8 cellular contexts compared by ENCODE assay signal in the genomic region with DNA sequence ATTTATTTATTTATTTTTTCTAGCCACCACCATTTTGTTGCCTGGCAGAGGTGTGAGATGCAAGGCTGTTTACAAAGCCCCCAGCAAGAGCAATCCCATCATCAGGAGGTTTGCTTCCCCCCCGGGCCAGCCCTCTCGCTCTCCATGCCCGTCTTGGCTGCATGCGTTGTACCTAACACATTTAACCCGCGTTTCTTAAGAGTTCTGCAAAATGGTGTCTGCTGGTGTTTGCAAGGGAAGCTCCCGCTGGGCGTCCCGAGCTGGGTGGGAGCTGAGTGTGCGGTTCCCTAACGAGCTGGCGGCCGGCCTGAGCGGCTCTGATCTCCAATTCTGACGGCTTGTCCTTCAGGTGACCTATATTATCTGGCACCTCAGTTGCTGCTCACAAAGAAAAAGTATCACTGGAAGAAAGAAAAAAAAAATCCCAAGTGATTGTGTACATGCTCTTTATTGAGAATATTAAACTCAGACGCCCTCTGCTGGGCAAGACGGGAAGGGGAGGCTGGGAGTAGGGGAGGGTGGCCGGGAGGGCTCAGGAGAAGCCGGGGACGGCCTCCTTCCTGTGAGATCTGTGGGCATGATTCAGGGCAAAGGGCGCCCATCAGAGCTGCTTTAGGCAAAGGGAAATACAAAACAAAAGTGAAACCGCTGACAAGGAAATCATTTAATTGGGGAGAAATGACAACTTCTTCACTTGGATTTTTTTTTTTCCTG.
DNase-seq lines count a peak whose midpoint lies in the region; TF ChIP-seq lines count a peak whose summit lies in the region.

No MANE protein-coding gene starts in this region.

- peaks cover 27% of the 10 kb centered on the region; the same call in 1 of the 2 replicates for H3F3A ChIP-seq in SU-DHL-6 (ENCODE audit: insufficient read depth)

- 0 to 1% methylated on average over 3 to 22 of the region's 22 CpGs for WGBS in transverse colon (ENCODE audit: low coverage in 1 of 2), 2 donors

- H3K79me2 ChIP-seq in SU-DHL-6 (ENCODE audit: insufficient read depth, low read length), result no peaks in the 10 kb centered on the region

- in situ Hi-C loops in transverse colon (cut with MboI; ENCODE audit: low pct_ligation_motif_present in 1 of 4, low pct_unique_long_range_greater_than_20kb in 1 of 4, low sequenced_read_pairs in 3 of 4), result loop anchor here in 1 of 4 donors (25.0 kb wide), 1 partner anchor 328 kb away; a partner anchor contains a TSS

- peak; percentile 82 for TF ChIP-seq CTCF in SU-DHL-6 (IDR thresholded peaks at IDR 0.05; ENCODE audit: insufficient read depth, low read length, poor library complexity, severe bottlenecking)
- peak; percentile 91 to 98 (median 93) for TF ChIP-seq CTCF in transverse colon (IDR thresholded peaks at IDR 0.05)

- peak overlapping the region; percentile 69 for H3K27ac ChIP-seq in SU-DHL-6 (ENCODE audit: low read depth, low read length)
- peak overlapping the region; percentile 92 to 95 (median 92) for H3K27ac ChIP-seq in transverse colon

- peak overlapping the region; percentile 95 for H2AFZ ChIP-seq in SU-DHL-6 (ENCODE audit: low read depth, low read length, severe bottlenecking)

- H3K9me3 ChIP-seq in SU-DHL-6 (ENCODE audit: insufficient read depth, low read length) (no peaks in the 10 kb centered on the region), transverse colon (no peaks in the 10 kb centered on the region)

- no peak for TF ChIP-seq POLR2A in transverse colon (IDR thresholded peaks at IDR 0.05)

- H3K4me3 ChIP-seq in SU-DHL-6 (ENCODE audit: insufficient read depth, low read length, poor library complexity, severe bottlenecking), result peak overlapping the region; percentile 52
- H3K4me3 ChIP-seq in transverse colon, result peak overlapping the region; percentile 46 to 71 (median 46)

- TF ChIP-seq EP300 in transverse colon (IDR thresholded peaks at IDR 0.05; ENCODE audit: low read depth), result no peak

- H3K9me2 ChIP-seq in SU-DHL-6 (replicated peaks; ENCODE audit: insufficient read depth, low read length), result no peaks in the 10 kb centered on the region

- peaks cover 28 to 37% (median 33%) of the 10 kb centered on the region in 4 donors for H3K4me1 ChIP-seq in transverse colon

- H3K27me3 ChIP-seq in SU-DHL-6 (ENCODE audit: low read length) (no peaks in the 10 kb centered on the region), transverse colon (no peaks in the 10 kb centered on the region)

- peak overlapping the region; percentile 89 for H3K4me2 ChIP-seq in SU-DHL-6 (ENCODE audit: low read depth, low read length, poor library complexity, severe bottlenecking)

- H3K9ac ChIP-seq in SU-DHL-6 (ENCODE audit: low read length), result peak overlapping the region; percentile 63

- intact Hi-C loops in cardiac septum (cut with DNase I) (loop anchor here (1.0 to 2.0 kb wide), 3 partner anchors 25 to 336 kb away; no protein-coding TSS in a partner anchor), transverse colon (cut with DNase I; ENCODE audit: low total_unique reads) (loop anchor here (2.0 kb wide), 1 partner anchor 337 kb away; no protein-coding TSS in a partner anchor)

- H4K20me1 ChIP-seq in SU-DHL-6 (ENCODE audit: low read depth, low read length), result no peaks in the 10 kb centered on the region

- peak; percentile 98 for DNase-seq in ELR (ENCODE audit: low read depth)
- peak; percentile 89 for DNase-seq in HCEC 1CT
- DNase-seq in NCI-H1092 (lab: John Stamatoyannopoulos, UW), result peak; percentile 31
- peak; percentile 89 for DNase-seq in activated naive CD8-positive, alpha-beta T cell treated with anti-CD3 and anti-CD28 coated beads, Interleukin-2, amount 50 U/mL, for 16 hours (ENCODE audit: low read depth, low spot score)
- peak; percentile 97 for DNase-seq in cardiac septum (ENCODE audit: low spot score)
- peak; percentile 96 for DNase-seq in pons (ENCODE audit: low spot score)
- peak; percentile 99 for DNase-seq in transverse colon

- no peaks in the 10 kb centered on the region for H3K36me3 ChIP-seq in SU-DHL-6 (ENCODE audit: low read length)
- no peaks in the 10 kb centered on the region for H3K36me3 ChIP-seq in transverse colon

Comparison
In these comparisons a context has a peak if more than half of its experiments do, and no peak if none do; other contexts are left out.
1. Peak in every context shown above with its lines: DNase-seq, H3K4me3 ChIP-seq and H3K27ac ChIP-seq.
2. DNase-seq: peak in every context shown above with its lines; median percentile 99 in transverse colon; 98 in ELR; 97 in cardiac septum; 96 in pons; 89 in HCEC 1CT; 89 in activated naive CD8-positive, alpha-beta T cell treated with anti-CD3 and anti-CD28 coated beads, Interleukin-2, amount 50 U/mL, for 16 hours; 31 in NCI-H1092.